9 cellular contexts compared by ENCODE assay signal in the genomic region with DNA sequence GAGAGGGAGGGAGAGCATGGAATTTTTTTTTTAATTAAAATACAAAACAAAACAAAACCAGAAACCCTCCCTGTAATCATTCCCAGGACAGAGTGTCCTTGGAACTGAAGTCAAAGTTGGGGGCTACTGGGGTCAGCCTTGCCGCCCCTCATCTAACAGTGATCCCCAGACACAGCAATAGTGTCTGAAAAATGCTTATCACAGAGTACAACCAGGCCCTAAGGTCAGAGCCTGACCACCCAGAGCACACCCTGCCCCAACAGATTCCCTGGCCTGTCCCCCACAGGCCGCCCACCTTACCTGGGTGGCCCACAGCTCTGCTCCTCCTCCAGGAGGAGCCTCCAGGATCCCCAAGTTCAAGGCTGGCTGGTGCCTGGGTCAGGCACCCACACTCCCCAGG.
"Had no signal": no experiment of that assay in that cellular context is flagged by ENCODE, and none has a peak within 500 bp of the region (broad histone marks: within the 10 kb centered on the region; RNA-seq: fewer than 3 reads in every experiment).

No MANE protein-coding gene starts in this region.

- H3K9ac ChIP-seq: KMS-11 had no signal

- H3K4me1 Mint-ChIP-seq: IgD-negative memory B cell had no signal

- H3K36me3 Mint-ChIP-seq: IgD-negative memory B cell had no signal

- H3K9me3 Mint-ChIP-seq: IgD-negative memory B cell had no signal

- FAIRE-seq: HepG2, HTR-8/SVneo had no signal

- H3K4me3 Mint-ChIP-seq: IgD-negative memory B cell had no signal

- ATAC-seq: HepG2 had no signal

- H3K27ac Mint-ChIP-seq: IgD-negative memory B cell had no signal

- H3K27ac ChIP-seq: HL-60, KMS-11 had no signal

- H3K4me2 ChIP-seq: KMS-11 had no signal

- DNase-seq: IMR-90, Karpas-422, KBM-7, KG1 had no signal
